8 cellular contexts compared by ENCODE assay signal in genomic region chr4:139085141-139085540, GRCh38.
DNase-seq lines count a peak whose midpoint lies in the region; ATAC-seq and TF ChIP-seq lines count a peak whose summit lies in the region.

No MANE protein-coding gene starts in this region.

- DNase-seq in activated CD4-positive, alpha-beta T cell treated with anti-CD3 and anti-CD28 coated beads, Interleukin-2, amount 10 ng/mL, durations not matched to agents 24 days and 14 days: no peak
- DNase-seq in activated CD4-positive, alpha-beta T cell treated with anti-CD3 and anti-CD28 coated beads for 4 hours: no peak
- peak; percentile 29 for DNase-seq in RPMI8226
- peak; percentile 42 to 51 for DNase-seq in erythroblast (lab: John Stamatoyannopoulos, UW)
- peak; percentile 32 for DNase-seq in renal cortical epithelial cell (ENCODE audit: low read depth)
- no peak for DNase-seq in nucleus accumbens (lab: John Stamatoyannopoulos, UW)
- no peak for DNase-seq in NCI-H128 (lab: John Stamatoyannopoulos, UW; ENCODE audit: unreplicated experiment)

- H3K36me3 Mint-ChIP-seq in activated CD4-positive, alpha-beta T cell treated with anti-CD3 and anti-CD28 coated beads, Interleukin-2, amount 10 ng/mL, durations not matched to agents 24 days and 14 days (ENCODE audit: low read depth): peaks cover 3% of the 10 kb centered on the region

- no peaks in the 10 kb centered on the region for H3K9me3 Mint-ChIP-seq in activated CD4-positive, alpha-beta T cell treated with anti-CD3 and anti-CD28 coated beads, Interleukin-2, amount 10 ng/mL, durations not matched to agents 24 days and 14 days

- ATAC-seq in HG02938 (IDR thresholded peaks at IDR 0.05; ENCODE audit: unreplicated experiment): no peak

- H3K4me3 Mint-ChIP-seq in activated CD4-positive, alpha-beta T cell treated with anti-CD3 and anti-CD28 coated beads, Interleukin-2, amount 10 ng/mL, durations not matched to agents 24 days and 14 days: peak overlapping the region; percentile 100

- peaks cover 25% of the 10 kb centered on the region for H3K4me1 Mint-ChIP-seq in activated CD4-positive, alpha-beta T cell treated with anti-CD3 and anti-CD28 coated beads, Interleukin-2, amount 10 ng/mL, durations not matched to agents 24 days and 14 days

- no peak for TF ChIP-seq POLR2A in erythroblast (IDR thresholded peaks at IDR 0.05; ENCODE audit: low read length)

- intact Hi-C loops in activated CD4-positive, alpha-beta T cell treated with anti-CD3 and anti-CD28 coated beads, Interleukin-2, amount 10 ng/mL, durations not matched to agents 24 days and 14 days (cut with micrococcal nuclease): no loop called here

- no peak overlapping the region for H3K27ac Mint-ChIP-seq in activated CD4-positive, alpha-beta T cell treated with anti-CD3 and anti-CD28 coated beads, Interleukin-2, amount 10 ng/mL, durations not matched to agents 24 days and 14 days

- peaks cover 2% of the 10 kb centered on the region for H3K27me3 Mint-ChIP-seq in activated CD4-positive, alpha-beta T cell treated with anti-CD3 and anti-CD28 coated beads, Interleukin-2, amount 10 ng/mL, durations not matched to agents 24 days and 14 days

Comparison
In these comparisons a context has a peak if more than half of its experiments do, and no peak if none do; other contexts are left out.
1. DNase-seq: peak in RPMI8226 (single experiment), erythroblast (2 of 2) and renal cortical epithelial cell (single experiment); none in activated CD4-positive, alpha-beta T cell treated with anti-CD3 and anti-CD28 coated beads, Interleukin-2, amount 10 ng/mL, durations not matched to agents 24 days and 14 days (single experiment), activated CD4-positive, alpha-beta T cell treated with anti-CD3 and anti-CD28 coated beads for 4 hours (0 of 2), nucleus accumbens (0 of 56) and NCI-H128 (single experiment).